In the genomic region with DNA sequence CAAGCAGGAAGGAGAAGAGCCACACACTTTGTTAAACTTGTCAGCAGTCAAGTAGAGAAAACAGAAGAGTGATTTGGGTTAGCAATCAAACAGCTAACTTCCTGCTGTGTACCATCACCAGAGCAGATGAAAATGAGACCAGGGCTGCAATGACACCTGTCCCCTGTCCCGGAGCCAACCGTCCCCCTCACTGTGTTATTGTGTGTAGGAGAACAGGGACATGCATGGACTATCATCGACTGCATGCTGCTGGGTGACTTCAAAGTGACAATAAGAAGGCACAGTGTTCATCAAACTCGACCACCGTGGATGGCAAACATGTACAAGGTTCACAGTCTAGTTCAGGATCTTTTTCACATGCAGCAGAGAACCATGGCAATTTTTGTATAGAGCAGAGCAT, we compare ENCODE assay signal across 31 cellular contexts.
"Had no signal": no experiment of that assay in that cellular context is flagged by ENCODE, and none has a peak within 500 bp of the region (broad histone marks: within the 10 kb centered on the region; RNA-seq: fewer than 3 reads in every experiment).

No MANE protein-coding gene starts in this region.

- H3K9ac ChIP-seq: KMS-11 had no signal

- H3K4me1 Mint-ChIP-seq: activated B cell treated with CpG ODN at 0.5 μM for 24 hours; activated naive CD4-positive, alpha-beta T cell treated with anti-CD3 and anti-CD28 coated beads, Interleukin-2, amount 10 ng/mL, durations not matched to agents 7 days and 5 days had no signal

- H3K4me3 ChIP-seq: ascending aorta, cardiac muscle cell, MG63, SK-N-MC had no signal

- DNase-seq: activated B cell treated with CpG ODN at 0.5 μM for 24 hours; activated CD4-positive, alpha-beta T cell treated with anti-CD3 and anti-CD28 coated beads for 1 hour; activated CD4-positive, alpha-beta T cell treated with anti-CD3 and anti-CD28 coated beads, Interleukin-2, amount 10 ng/mL, durations not matched to agents 24 days and 14 days; activated CD4-positive, alpha-beta T cell treated with anti-CD3 and anti-CD28 coated beads, Interleukin-2, amount 50 U/mL, for 48 hours; activated gamma-delta T cell treated with Interleukin-2 at 50 U/mL for 16 hours; activated naive CD4-positive, alpha-beta T cell treated with anti-CD3 and anti-CD28 coated beads, Interleukin-2, amount 10 ng/mL, durations not matched to agents 7 days and 5 days; activated naive CD8-positive, alpha-beta T cell treated with anti-CD3 and anti-CD28 coated beads, Interleukin-2, amount 10 ng/mL, durations not matched to agents 7 days and 5 days; activated T-cell treated with anti-CD3 and anti-CD28 coated beads for 4 hours; activated T-cell treated with anti-CD3 and anti-CD28 coated beads, Interleukin-2, amount 50 U/mL, for 48 hours; MG63; MV-4-11; NCI-H1105 treated with DMSO at 0.1 percent for 48 hours; NCI-H1694; NCI-H2029; NCI-H2107; NCI-H2171 treated with DMSO at 0.1 percent for 48 hours; NCI-H226; NCI-H510A treated with DMSO at 0.1 percent for 48 hours; NCI-H69; NK-92 treated with Interleukin-12 subunit alpha and Interleukin-12 subunit beta, amount 100 ng/mL, for 24 hours; OCI-M1; RPMI8226; T-cell; T-helper 2 cell; T1000 had no signal

- H3K27me3 Mint-ChIP-seq: activated B cell treated with CpG ODN at 0.5 μM for 24 hours; activated CD4-positive, alpha-beta T cell treated with anti-CD3 and anti-CD28 coated beads, Interleukin-2, amount 10 ng/mL, durations not matched to agents 24 days and 14 days; activated naive CD4-positive, alpha-beta T cell treated with anti-CD3 and anti-CD28 coated beads, Interleukin-2, amount 10 ng/mL, durations not matched to agents 7 days and 5 days; activated naive CD8-positive, alpha-beta T cell treated with anti-CD3 and anti-CD28 coated beads, Interleukin-2, amount 10 ng/mL, durations not matched to agents 7 days and 5 days; activated T-helper 17 cell treated with anti-CD3 and anti-CD28 coated beads, Interleukin-2, amount 50 U/mL, for 72 hours; brain; T-cell had no signal

- H3K27ac ChIP-seq: ascending aorta, cardiac muscle cell, KMS-11, SK-N-MC had no signal

- H3K27ac Mint-ChIP-seq: activated B cell treated with CpG ODN at 0.5 μM for 24 hours; activated CD4-positive, alpha-beta T cell treated with anti-CD3 and anti-CD28 coated beads, Interleukin-2, amount 10 ng/mL, durations not matched to agents 24 days and 14 days; activated naive CD4-positive, alpha-beta T cell treated with anti-CD3 and anti-CD28 coated beads, Interleukin-2, amount 10 ng/mL, durations not matched to agents 7 days and 5 days; activated naive CD8-positive, alpha-beta T cell treated with anti-CD3 and anti-CD28 coated beads, Interleukin-2, amount 10 ng/mL, durations not matched to agents 7 days and 5 days; activated T-helper 17 cell treated with anti-CD3 and anti-CD28 coated beads, Interleukin-2, amount 50 U/mL, for 72 hours had no signal

- H3K4me3 Mint-ChIP-seq: activated B cell treated with CpG ODN at 0.5 μM for 24 hours; activated CD4-positive, alpha-beta T cell treated with anti-CD3 and anti-CD28 coated beads, Interleukin-2, amount 10 ng/mL, durations not matched to agents 24 days and 14 days; activated naive CD4-positive, alpha-beta T cell treated with anti-CD3 and anti-CD28 coated beads, Interleukin-2, amount 10 ng/mL, durations not matched to agents 7 days and 5 days; activated naive CD8-positive, alpha-beta T cell treated with anti-CD3 and anti-CD28 coated beads, Interleukin-2, amount 10 ng/mL, durations not matched to agents 7 days and 5 days; activated T-helper 17 cell treated with anti-CD3 and anti-CD28 coated beads, Interleukin-2, amount 50 U/mL, for 72 hours; T-cell had no signal

- H3K36me3 ChIP-seq: MG63 had no signal

- H3K9me3 ChIP-seq: ascending aorta, MG63 had no signal

- H3K9me3 Mint-ChIP-seq: activated B cell treated with CpG ODN at 0.5 μM for 24 hours; activated CD4-positive, alpha-beta T cell treated with anti-CD3 and anti-CD28 coated beads, Interleukin-2, amount 10 ng/mL, durations not matched to agents 24 days and 14 days; activated naive CD4-positive, alpha-beta T cell treated with anti-CD3 and anti-CD28 coated beads, Interleukin-2, amount 10 ng/mL, durations not matched to agents 7 days and 5 days; activated naive CD8-positive, alpha-beta T cell treated with anti-CD3 and anti-CD28 coated beads, Interleukin-2, amount 10 ng/mL, durations not matched to agents 7 days and 5 days; activated T-helper 17 cell treated with anti-CD3 and anti-CD28 coated beads, Interleukin-2, amount 50 U/mL, for 72 hours; T-cell had no signal

- H3K4me2 ChIP-seq: KMS-11 had no signal

- H3K27me3 ChIP-seq: ascending aorta, cardiac muscle cell, MG63 had no signal

- H3K4me1 ChIP-seq: ascending aorta had no signal
